ENCODE assay signal across 16 cellular contexts in the genomic region with DNA sequence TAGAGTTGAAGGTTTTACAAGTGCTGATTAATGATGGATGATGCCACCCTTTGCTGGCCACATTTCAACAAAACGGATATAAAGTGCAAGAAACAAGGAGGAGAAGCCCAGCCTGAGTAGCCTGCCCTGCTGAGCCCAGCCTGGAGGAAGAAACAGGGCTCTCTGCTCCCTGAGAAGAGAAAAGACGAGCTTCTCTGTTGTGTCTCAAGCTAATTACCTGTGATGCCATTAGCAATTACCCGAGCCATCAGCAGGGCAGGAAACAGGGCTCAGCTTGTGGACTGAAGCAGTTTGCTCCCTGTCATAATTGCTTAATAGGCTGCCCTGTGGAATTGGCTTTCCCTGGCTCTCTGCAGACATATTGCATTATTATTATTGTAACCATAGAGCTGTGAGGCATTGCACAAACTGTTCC.
A peak's percentile ranks its signal among the peaks of the same experiment; 100 is the strongest.
DNase-seq lines count a peak whose midpoint lies in the region; ATAC-seq, FAIRE-seq and TF ChIP-seq lines count a peak whose summit lies in the region.
"Had no signal": no experiment of that assay in that cellular context is flagged by ENCODE, and none has a peak within 500 bp of the region (broad histone marks: within the 10 kb centered on the region; RNA-seq: fewer than 3 reads in every experiment).

No MANE protein-coding gene starts in this region.

- no peak overlapping the region for H3K27ac ChIP-seq in mesendoderm (ENCODE audit: low read depth, low read length)
- H3K27ac ChIP-seq in pancreas = no peak overlapping the region
- no peak overlapping the region for H3K27ac ChIP-seq in CD8-positive, alpha-beta T cell (ENCODE audit: low read depth, low read length)
- H3K27ac ChIP-seq: SJSA1 had no signal

- H3K9ac ChIP-seq in mesendoderm (ENCODE audit: low read length) = no peak overlapping the region

- H3K27me3 ChIP-seq in mesendoderm (ENCODE audit: insufficient read depth, low read length, poor library complexity) (no peaks in the 10 kb centered on the region), pancreas (no peaks in the 10 kb centered on the region)
- no peaks in the 10 kb centered on the region for H3K27me3 ChIP-seq in CD8-positive, alpha-beta T cell (ENCODE audit: insufficient read depth, low read length)
- H3K27me3 ChIP-seq: SJSA1 had no signal

- H4K5ac ChIP-seq in mesendoderm (ENCODE audit: low read length) = no peak overlapping the region

- CTCF ChIA-PET in CD8-positive, alpha-beta T cell (lab: Charles Lee) = no interaction called here

- no CpG with 5 or more reads among the region's 3 CpGs for WGBS in mesendoderm (ENCODE audit: extremely low coverage, insufficient coverage, low lambda C conversion rate)
- WGBS in pancreas, 2 donors = 44 to 46% methylated on average over 3 of the region's 3 CpGs

- H3K4me3 ChIP-seq in mesendoderm (ENCODE audit: low read length) = no peak overlapping the region
- H3K4me3 ChIP-seq in pancreas = no peak overlapping the region
- no peak overlapping the region for H3K4me3 ChIP-seq in CD8-positive, alpha-beta T cell (ENCODE audit: low read depth, low read length)
- H3K4me3 ChIP-seq: SJSA1 had no signal

- no peak overlapping the region for H3K18ac ChIP-seq in mesendoderm (ENCODE audit: low read length)

- no peak overlapping the region for H2BK5ac ChIP-seq in mesendoderm (ENCODE audit: low read length)

- H3K27me3 Mint-ChIP-seq in CD8-positive, alpha-beta T cell (ENCODE audit: low read depth) = no peaks in the 10 kb centered on the region

- no peak for ATAC-seq in pancreas
- no peak for ATAC-seq in CD8-positive, alpha-beta T cell
- ATAC-seq: PC-3 had no signal

- H2BK120ac ChIP-seq in mesendoderm (ENCODE audit: low read depth, low read length) = no peak overlapping the region

- no peak overlapping the region for H3K56ac ChIP-seq in mesendoderm (ENCODE audit: low read length)

- H2BK15ac ChIP-seq in mesendoderm (replicated peaks; ENCODE audit: low read depth) = no peak overlapping the region

- no peaks in the 10 kb centered on the region for H3K36me3 ChIP-seq in mesendoderm (ENCODE audit: control insufficient read depth, insufficient read depth, low read length)
- H3K36me3 ChIP-seq in pancreas = no peaks in the 10 kb centered on the region
- no peaks in the 10 kb centered on the region for H3K36me3 ChIP-seq in CD8-positive, alpha-beta T cell (ENCODE audit: insufficient read depth, low read length)
- H3K36me3 ChIP-seq: SJSA1 had no signal

- H3K27ac Mint-ChIP-seq in CD8-positive, alpha-beta T cell = no peak overlapping the region

- H3K36me3 Mint-ChIP-seq in CD8-positive, alpha-beta T cell = no peaks in the 10 kb centered on the region

- no peaks in the 10 kb centered on the region for H3K79me2 ChIP-seq in mesendoderm (ENCODE audit: control insufficient read depth, insufficient read depth, low read length)

- H3K4ac ChIP-seq in mesendoderm (ENCODE audit: low read depth, low read length) = no peak overlapping the region

- POLR2A ChIA-PET in CD8-positive, alpha-beta T cell (lab: Charles Lee) = interaction anchor here (0.6 kb wide), 1 partner anchor 1457 kb away, joined by 3 read pairs; no protein-coding TSS in a partner anchor

- DNase-seq in AG20443 (ENCODE audit: low spot score) = peak; percentile 20
- peak; percentile 74 for DNase-seq in NCI-H1105 (lab: John Stamatoyannopoulos, UW)
- DNase-seq in NCI-H748 (lab: John Stamatoyannopoulos, UW; ENCODE audit: unreplicated experiment) = peak; percentile 94
- peak; percentile 40 for DNase-seq in mesendoderm
- no peak for DNase-seq in pancreas
- no peak for DNase-seq in stimulated activated CD8-positive, alpha-beta memory T cell treated with anti-CD3 and anti-CD28 coated beads, Interleukin-4, amount 100 ng/mL, for 48 hours
- DNase-seq in CD8-positive, alpha-beta T cell = no peak
- DNase-seq: ACHN; EL; KBM-7; NCI-H1048; NCI-H2029; NCI-H446 treated with DMSO at 0.1 percent for 48 hours; NK-92 treated with Interleukin-12 subunit alpha and Interleukin-12 subunit beta, amount 100 ng/mL, for 24 hours; PC-3 had no signal

- no peak overlapping the region for H3K4me3 Mint-ChIP-seq in CD8-positive, alpha-beta T cell

- no peak overlapping the region for H4K8ac ChIP-seq in mesendoderm (ENCODE audit: low read depth, low read length)

- no peak for TF ChIP-seq CTCF in pancreas (IDR thresholded peaks at IDR 0.05)
- TF ChIP-seq CTCF in CD8-positive, alpha-beta T cell (IDR thresholded peaks at IDR 0.05) = no peak

- H3K4me2 ChIP-seq in mesendoderm (ENCODE audit: low read length) = no peak overlapping the region

- no peaks in the 10 kb centered on the region for H3K9me3 Mint-ChIP-seq in CD8-positive, alpha-beta T cell

- no peaks in the 10 kb centered on the region for H3K9me3 ChIP-seq in pancreas
- no peaks in the 10 kb centered on the region for H3K9me3 ChIP-seq in CD8-positive, alpha-beta T cell (ENCODE audit: low read length)
- H3K9me3 ChIP-seq: SJSA1 had no signal

- no peaks in the 10 kb centered on the region for H3K79me1 ChIP-seq in mesendoderm (ENCODE audit: low read length)

- peaks cover 2% of the 10 kb centered on the region for H3K4me1 ChIP-seq in mesendoderm (ENCODE audit: control insufficient read depth, low read depth, low read length)
- H3K4me1 ChIP-seq in pancreas = no peaks in the 10 kb centered on the region
- no peaks in the 10 kb centered on the region for H3K4me1 ChIP-seq in CD8-positive, alpha-beta T cell (ENCODE audit: insufficient read depth, low read length)
- H3K4me1 ChIP-seq: SJSA1 had no signal

- no peak overlapping the region for H3K23ac ChIP-seq in mesendoderm (ENCODE audit: low read length)

- no peak for FAIRE-seq in pancreas (lab: Jason Lieb, UNC)

- H2AK5ac ChIP-seq in mesendoderm (ENCODE audit: low read length) = no peak overlapping the region

- no peaks in the 10 kb centered on the region for H3K4me1 Mint-ChIP-seq in CD8-positive, alpha-beta T cell (ENCODE audit: low read depth)

- intact Hi-C loops in pancreas (cut with DNase I) = no loop called here
- intact Hi-C loops in CD8-positive, alpha-beta T cell (cut with DNase I, micrococcal nuclease) = no loop called here

Comparison
In these comparisons a context has a peak if more than half of its experiments do, and no peak if none do; other contexts are left out.
1. DNase-seq: peak in AG20443 (single experiment), NCI-H1105 (single experiment), NCI-H748 (single experiment) and mesendoderm (single experiment); none in pancreas (0 of 6), stimulated activated CD8-positive, alpha-beta memory T cell treated with anti-CD3 and anti-CD28 coated beads, Interleukin-4, amount 100 ng/mL, for 48 hours (single experiment) and CD8-positive, alpha-beta T cell (0 of 7).